9 cellular contexts compared by ENCODE assay signal in the genomic region with DNA sequence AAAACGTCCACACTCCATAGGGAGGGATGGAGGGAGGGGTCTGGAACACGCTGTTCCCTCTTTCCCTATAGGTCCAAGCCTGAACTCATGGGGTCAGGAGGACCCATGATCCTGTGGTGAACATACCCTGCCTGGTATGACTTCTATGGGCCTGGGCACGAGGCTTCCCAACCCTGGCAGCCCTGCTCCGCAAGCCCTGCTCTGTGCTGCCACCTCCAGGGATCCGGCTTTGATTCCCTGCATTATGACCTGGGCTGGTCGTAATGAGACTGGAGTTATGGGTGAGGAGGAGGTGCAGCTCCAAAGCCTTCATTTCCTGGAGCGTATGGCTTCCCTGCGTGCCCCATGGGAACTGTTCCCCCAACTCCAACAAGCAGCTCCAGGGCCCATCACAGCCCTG. TPM values are rescaled to one million over a fixed set of nuclear protein-coding genes. Genes with fewer than 3 reads are reported as not detected.
DNase-seq lines count a peak whose midpoint lies in the region; ATAC-seq and TF ChIP-seq lines count a peak whose summit lies in the region.
"Had no signal": no experiment of that assay in that cellular context is flagged by ENCODE, and none has a peak within 500 bp of the region (broad histone marks: within the 10 kb centered on the region; RNA-seq: fewer than 3 reads in every experiment).

No MANE protein-coding gene starts in this region.

- peaks cover 7% of the 10 kb centered on the region for H3K27me3 ChIP-seq in ascending aorta

- H3K4me3 ChIP-seq in cardiac fibroblast (replicated peaks in 1 of 2; ENCODE audit: low read depth in 2 of 2, low read length in 2 of 2) (no peak overlapping the region), ascending aorta (no peak overlapping the region)

- no peaks in the 10 kb centered on the region for H3K9me3 ChIP-seq in ascending aorta

- TF ChIP-seq CTCF in cardiac fibroblast (IDR thresholded peaks at IDR 0.05; ENCODE audit: low read depth, low read length) (peak; percentile 38), nephron progenitor cell (IDR thresholded peaks at IDR 0.05) (peak; percentile 10), ascending aorta (IDR thresholded peaks at IDR 0.05) (no peak)

- no peaks in the 10 kb centered on the region for H3K36me3 Mint-ChIP-seq in nephron progenitor cell (ENCODE audit: low read depth)

- H3K36me3 ChIP-seq in ascending aorta: no peaks in the 10 kb centered on the region

- intact Hi-C loops in ascending aorta (cut with DNase I): no loop called here

- H3K9me3 Mint-ChIP-seq in nephron progenitor cell: no peaks in the 10 kb centered on the region

- H3K4me1 ChIP-seq in ascending aorta: no peaks in the 10 kb centered on the region

- peak; percentile 57 for DNase-seq in DMS153 treated with DMSO at 0.1 percent for 48 hours (lab: John Stamatoyannopoulos, UW; ENCODE audit: unreplicated experiment)
- peak; percentile 53 for DNase-seq in M059J (ENCODE audit: low read depth)
- DNase-seq in cardiac fibroblast (ENCODE audit: low read depth in 2 of 2): peak in 1 of 2 donors; percentile 5
- peak; percentile 21 for DNase-seq in nephron progenitor cell
- no peak for DNase-seq in ascending aorta (ENCODE audit: low spot score in 2 of 2)
- no peak for DNase-seq in NCI-H1105 treated with DMSO at 0.1 percent for 48 hours (lab: John Stamatoyannopoulos, UW)
- DNase-seq: T-helper 1 cell had no signal

- ATAC-seq in GM18907 (IDR thresholded peaks at IDR 0.05; ENCODE audit: unreplicated experiment) (no peak), GM18519 (IDR thresholded peaks at IDR 0.05; ENCODE audit: low FRiP score, unreplicated experiment) (no peak)

- no peak overlapping the region for H3K27ac ChIP-seq in ascending aorta

- no peak overlapping the region for H3K27ac Mint-ChIP-seq in nephron progenitor cell

- peaks cover 26% of the 10 kb centered on the region for H3K27me3 Mint-ChIP-seq in nephron progenitor cell (ENCODE audit: low read depth, poor library complexity)

- H3K4me3 Mint-ChIP-seq in nephron progenitor cell: no peak overlapping the region

- peaks cover 5% of the 10 kb centered on the region for H3K4me1 Mint-ChIP-seq in nephron progenitor cell

RNA-seq across cellular contexts. Expression of a gene that starts 54.9 kb away (rescaled TPM):
- total RNA-seq in M059J (2014; rRNA removed; shearing (Covaris generic)): not detected in 2 replicates
- total RNA-seq in ascending aorta: not detected

Comparison
In these comparisons a context has a peak if more than half of its experiments do, and no peak if none do; other contexts are left out.
1. DNase-seq: peak in DMS153 treated with DMSO at 0.1 percent for 48 hours (single experiment), M059J (single experiment) and nephron progenitor cell (single experiment); none in ascending aorta (0 of 2) and NCI-H1105 treated with DMSO at 0.1 percent for 48 hours (single experiment).
2. CTCF ChIP-seq: peak in cardiac fibroblast (single experiment) and nephron progenitor cell (single experiment); none in ascending aorta (0 of 3).